In the genomic region with DNA sequence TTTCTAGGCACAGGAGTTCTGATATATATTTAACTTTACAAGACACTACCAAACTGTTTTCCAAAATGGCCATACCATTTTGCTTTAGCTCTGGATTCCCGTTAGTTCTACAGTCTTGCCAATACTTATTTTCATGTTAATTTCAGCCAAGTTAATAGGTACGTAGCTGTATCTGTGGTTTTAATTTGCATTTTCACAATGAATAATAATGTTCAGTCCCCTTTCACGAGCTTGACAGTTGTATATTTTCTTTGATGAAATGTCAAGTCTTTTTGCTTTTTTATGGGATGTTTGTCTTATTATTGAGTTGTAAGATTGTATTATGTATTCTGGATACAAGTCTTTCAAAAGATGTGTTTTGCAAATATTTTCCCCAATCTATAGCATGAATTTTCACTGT, we compare ENCODE assay signal across 28 cellular contexts.
"Had no signal": no experiment of that assay in that cellular context is flagged by ENCODE, and none has a peak within 500 bp of the region (broad histone marks: within the 10 kb centered on the region; RNA-seq: fewer than 3 reads in every experiment).

No MANE protein-coding gene starts in this region.

- H3K9me3 Mint-ChIP-seq: stimulated activated effector memory CD8-positive, alpha-beta T cell treated with anti-CD3 and anti-CD28 coated beads, Interleukin-12 subunit alpha, Interleukin-12 subunit beta, amount 100 ng/mL, for 72 hours; stimulated activated memory B cell treated with anti-CD40 and anti-IgM and Interleukin-4, amounts not matched to agents 10 μg/mL and 1 μg/mL and 100 μg/mL, for 72 hours; stimulated activated naive B cell treated with anti-CD40 and anti-IgM and Interleukin-4, amounts not matched to agents 10 μg/mL and 1 μg/mL and 100 μg/mL, for 72 hours; stimulated activated naive CD8-positive, alpha-beta T cell treated with anti-CD3 and anti-CD28 coated beads, Interleukin-15, amount 100 ng/mL, for 72 hours; stimulated activated naive CD8-positive, alpha-beta T cell treated with anti-CD3 and anti-CD28 coated beads, Interleukin-15, Interleukin-2, amounts not matched to agents 100 ng/mL and 50 ng/mL, for 24 hours; type B pancreatic cell had no signal

- H3K4me3 ChIP-seq: stomach, suprapubic skin, testis, thoracic aorta, thyroid gland, tibial artery, tibial nerve, transverse colon, upper lobe of left lung, upper lobe of right lung, uterus, vagina had no signal

- H3K27ac ChIP-seq: stomach, suprapubic skin, testis, thoracic aorta, thyroid gland, tibial artery, tibial nerve, transverse colon, upper lobe of left lung, upper lobe of right lung, uterus, vagina had no signal

- H3K27me3 ChIP-seq: stomach, suprapubic skin, testis, thyroid gland, tibial artery, tibial nerve, transverse colon, upper lobe of left lung, upper lobe of right lung, uterus, vagina had no signal

- DNase-seq: stimulated activated CD4-positive, alpha-beta T cell treated with anti-CD3 and anti-CD28 coated beads, Interleukin-2, amount 100 ng/mL, for 48 hours; stimulated activated CD4-positive, alpha-beta T cell treated with anti-CD3 and anti-CD28 coated beads, Interleukin-4, amount 100 ng/mL, for 1 hour; stimulated activated CD4-positive, alpha-beta T cell treated with anti-CD3 and anti-CD28 coated beads, Interleukin-4, amount 100 ng/mL, for 24 hours; stimulated activated CD4-positive, alpha-beta T cell treated with anti-CD3 and anti-CD28 coated beads, Interleukin-4, amount 100 ng/mL, for 4 hours; stimulated activated CD8-positive, alpha-beta memory T cell treated with anti-CD3 and anti-CD28 coated beads, Interleukin-4, amount 100 ng/mL, for 48 hours; stimulated activated naive B cell treated with anti-CD40 and anti-IgM and Interleukin-4, amounts not matched to agents 10 μg/mL and 1 μg/mL and 100 μg/mL, for 72 hours; stimulated activated naive CD4-positive, alpha-beta T cell; stimulated activated naive CD4-positive, alpha-beta T cell treated with Interleukin-2 at 50 U/mL for 16 hours; stimulated activated naive CD8-positive, alpha-beta T cell treated with anti-CD3 and anti-CD28 coated beads, Interleukin-15, amount 100 ng/mL, for 72 hours; stimulated activated naive CD8-positive, alpha-beta T cell treated with anti-CD3 and anti-CD28 coated beads, Interleukin-15, Interleukin-2, amounts not matched to agents 100 U/mL and 50 U/mL, for 24 hours; stomach; substantia nigra; testis; thyroid gland; tibial artery; transverse colon; trophoblast cell; upper lobe of left lung; upper lobe of right lung; uterus had no signal

- H3K9me3 ChIP-seq: stomach, suprapubic skin, testis, thoracic aorta, thyroid gland, tibial artery, tibial nerve, upper lobe of left lung, upper lobe of right lung, uterus, vagina had no signal

- H3K27ac Mint-ChIP-seq: stimulated activated effector memory CD8-positive, alpha-beta T cell treated with anti-CD3 and anti-CD28 coated beads, Interleukin-12 subunit alpha, Interleukin-12 subunit beta, amount 100 ng/mL, for 72 hours; stimulated activated memory B cell treated with anti-CD40 and anti-IgM and Interleukin-4, amounts not matched to agents 10 μg/mL and 1 μg/mL and 100 μg/mL, for 72 hours; stimulated activated naive B cell treated with anti-CD40 and anti-IgM and Interleukin-4, amounts not matched to agents 10 μg/mL and 1 μg/mL and 100 μg/mL, for 72 hours; stimulated activated naive CD8-positive, alpha-beta T cell treated with anti-CD3 and anti-CD28 coated beads, Interleukin-15, amount 100 ng/mL, for 72 hours; stimulated activated naive CD8-positive, alpha-beta T cell treated with anti-CD3 and anti-CD28 coated beads, Interleukin-15, Interleukin-2, amounts not matched to agents 100 ng/mL and 50 ng/mL, for 24 hours; type B pancreatic cell had no signal

- H3K36me3 ChIP-seq: stomach, suprapubic skin, thoracic aorta, thyroid gland, tibial artery, tibial nerve, transverse colon, upper lobe of left lung, upper lobe of right lung, uterus, vagina had no signal

- H3K27me3 Mint-ChIP-seq: stimulated activated memory B cell treated with anti-CD40 and anti-IgM and Interleukin-4, amounts not matched to agents 10 μg/mL and 1 μg/mL and 100 μg/mL, for 72 hours; stimulated activated naive B cell treated with anti-CD40 and anti-IgM and Interleukin-4, amounts not matched to agents 10 μg/mL and 1 μg/mL and 100 μg/mL, for 72 hours; type B pancreatic cell had no signal

- H3K36me3 Mint-ChIP-seq: stimulated activated effector memory CD8-positive, alpha-beta T cell treated with anti-CD3 and anti-CD28 coated beads, Interleukin-12 subunit alpha, Interleukin-12 subunit beta, amount 100 ng/mL, for 72 hours; stimulated activated memory B cell treated with anti-CD40 and anti-IgM and Interleukin-4, amounts not matched to agents 10 μg/mL and 1 μg/mL and 100 μg/mL, for 72 hours; stimulated activated naive B cell treated with anti-CD40 and anti-IgM and Interleukin-4, amounts not matched to agents 10 μg/mL and 1 μg/mL and 100 μg/mL, for 72 hours; type B pancreatic cell had no signal

- H3K4me3 Mint-ChIP-seq: stimulated activated effector memory CD8-positive, alpha-beta T cell treated with anti-CD3 and anti-CD28 coated beads, Interleukin-12 subunit alpha, Interleukin-12 subunit beta, amount 100 ng/mL, for 72 hours; stimulated activated memory B cell treated with anti-CD40 and anti-IgM and Interleukin-4, amounts not matched to agents 10 μg/mL and 1 μg/mL and 100 μg/mL, for 72 hours; stimulated activated naive B cell treated with anti-CD40 and anti-IgM and Interleukin-4, amounts not matched to agents 10 μg/mL and 1 μg/mL and 100 μg/mL, for 72 hours; stimulated activated naive CD8-positive, alpha-beta T cell treated with anti-CD3 and anti-CD28 coated beads, Interleukin-15, amount 100 ng/mL, for 72 hours; stimulated activated naive CD8-positive, alpha-beta T cell treated with anti-CD3 and anti-CD28 coated beads, Interleukin-15, Interleukin-2, amounts not matched to agents 100 ng/mL and 50 ng/mL, for 24 hours; type B pancreatic cell had no signal

- H3K4me1 ChIP-seq: stomach, suprapubic skin, testis, thyroid gland, tibial artery, tibial nerve, transverse colon, upper lobe of left lung, upper lobe of right lung, uterus, vagina had no signal

- H3K4me1 Mint-ChIP-seq: stimulated activated effector memory CD8-positive, alpha-beta T cell treated with anti-CD3 and anti-CD28 coated beads, Interleukin-12 subunit alpha, Interleukin-12 subunit beta, amount 100 ng/mL, for 72 hours; stimulated activated memory B cell treated with anti-CD40 and anti-IgM and Interleukin-4, amounts not matched to agents 10 μg/mL and 1 μg/mL and 100 μg/mL, for 72 hours; stimulated activated naive B cell treated with anti-CD40 and anti-IgM and Interleukin-4, amounts not matched to agents 10 μg/mL and 1 μg/mL and 100 μg/mL, for 72 hours; stimulated activated naive CD8-positive, alpha-beta T cell treated with anti-CD3 and anti-CD28 coated beads, Interleukin-15, amount 100 ng/mL, for 72 hours had no signal

- ATAC-seq: stimulated activated effector memory CD8-positive, alpha-beta T cell treated with anti-CD3 and anti-CD28 coated beads, Interleukin-12 subunit alpha, Interleukin-12 subunit beta, amount 100 ng/mL, for 72 hours; stimulated activated memory B cell treated with anti-CD40 and anti-IgM and Interleukin-4, amounts not matched to agents 10 μg/mL and 1 μg/mL and 100 μg/mL, for 72 hours; stimulated activated naive B cell treated with anti-CD40 and anti-IgM and Interleukin-4, amounts not matched to agents 10 μg/mL and 1 μg/mL and 100 μg/mL, for 72 hours; stimulated activated naive CD8-positive, alpha-beta T cell treated with anti-CD3 and anti-CD28 coated beads, Interleukin-15, amount 100 ng/mL, for 72 hours; stimulated activated naive CD8-positive, alpha-beta T cell treated with anti-CD3 and anti-CD28 coated beads, Interleukin-15, Interleukin-2, amounts not matched to agents 100 U/mL and 50 U/mL, for 24 hours; upper lobe of right lung had no signal
